In genomic region chr16:1979271-1980025, GRCh38 we compare ENCODE assay signal across 7 cellular contexts. TPM values are rescaled to one million over a fixed set of nuclear protein-coding genes. Genes with fewer than 3 reads are reported as not detected.
DNase-seq lines count a peak whose midpoint lies in the region; ATAC-seq lines count a peak whose summit lies in the region.
"Had no signal": no experiment of that assay in that cellular context is flagged by ENCODE, and none has a peak within 500 bp of the region (broad histone marks: within the 10 kb centered on the region; RNA-seq: fewer than 3 reads in every experiment).

No MANE protein-coding gene starts in this region.

- ATAC-seq in esophagus mucosa, result peak; percentile 77
- ATAC-seq in stimulated activated naive CD8-positive, alpha-beta T cell treated with anti-CD3 and anti-CD28 coated beads, Interleukin-15, Interleukin-2, amounts not matched to agents 100 U/mL and 50 U/mL, for 24 hours, result no peak
- no peak for ATAC-seq in GM18858 (IDR thresholded peaks at IDR 0.05; ENCODE audit: unreplicated experiment)
- ATAC-seq in GM21528 (IDR thresholded peaks at IDR 0.05; ENCODE audit: low FRiP score, unreplicated experiment), result no peak

- H3K4me1 Mint-ChIP-seq in activated CD4-positive, alpha-beta memory T cell treated with anti-CD3 and anti-CD28 coated beads for 36 hours (ENCODE audit: low read depth), result peaks cover 4% of the 10 kb centered on the region
- H3K4me1 Mint-ChIP-seq in activated CD4-positive, alpha-beta memory T cell treated with anti-CD3 and anti-CD28 coated beads, Interleukin-2, amount 10 ng/mL, durations not matched to agents 7 days and 5 days, result peaks cover 12% of the 10 kb centered on the region

- H3K9me3 Mint-ChIP-seq in activated CD4-positive, alpha-beta memory T cell treated with anti-CD3 and anti-CD28 coated beads for 36 hours, result no peaks in the 10 kb centered on the region
- no peaks in the 10 kb centered on the region for H3K9me3 Mint-ChIP-seq in activated CD4-positive, alpha-beta memory T cell treated with anti-CD3 and anti-CD28 coated beads, Interleukin-2, amount 10 ng/mL, durations not matched to agents 7 days and 5 days

- CTCF ChIA-PET in activated CD4-positive, alpha-beta memory T cell treated with anti-CD3 and anti-CD28 coated beads for 36 hours (lab: Charles Lee), result interaction anchor here (1.3 kb wide), 1 partner anchor 161 kb away, joined by 3 read pairs; no protein-coding TSS in a partner anchor
- CTCF ChIA-PET in activated CD4-positive, alpha-beta memory T cell treated with anti-CD3 and anti-CD28 coated beads, Interleukin-2, amount 10 ng/mL, durations not matched to agents 7 days and 5 days (lab: Charles Lee), result no interaction called here

- POLR2A ChIA-PET in activated CD4-positive, alpha-beta memory T cell treated with anti-CD3 and anti-CD28 coated beads for 36 hours (lab: Charles Lee), result interaction anchor here (1.2 kb wide), 1 partner anchor 15 kb away, joined by 4 read pairs; the partner anchor contains the start of gene RPS2
- POLR2A ChIA-PET in activated CD4-positive, alpha-beta memory T cell treated with anti-CD3 and anti-CD28 coated beads, Interleukin-2, amount 10 ng/mL, durations not matched to agents 7 days and 5 days (lab: Charles Lee), result interaction anchor here (1.9 to 12.7 kb wide), 3 partner anchors 8 to 16 kb away, joined by 4 to 149 read pairs (median 5); partner anchors contain the start of genes NDUFB10, RNF151, RPS2 and TBL3

- H3K27me3 Mint-ChIP-seq in activated CD4-positive, alpha-beta memory T cell treated with anti-CD3 and anti-CD28 coated beads for 36 hours, result peaks cover 26% of the 10 kb centered on the region
- peaks cover 27% of the 10 kb centered on the region for H3K27me3 Mint-ChIP-seq in activated CD4-positive, alpha-beta memory T cell treated with anti-CD3 and anti-CD28 coated beads, Interleukin-2, amount 10 ng/mL, durations not matched to agents 7 days and 5 days

- H3K27ac Mint-ChIP-seq in activated CD4-positive, alpha-beta memory T cell treated with anti-CD3 and anti-CD28 coated beads for 36 hours, result no peak overlapping the region
- no peak overlapping the region for H3K27ac Mint-ChIP-seq in activated CD4-positive, alpha-beta memory T cell treated with anti-CD3 and anti-CD28 coated beads, Interleukin-2, amount 10 ng/mL, durations not matched to agents 7 days and 5 days

- no peak overlapping the region for H3K4me3 Mint-ChIP-seq in activated CD4-positive, alpha-beta memory T cell treated with anti-CD3 and anti-CD28 coated beads for 36 hours
- no peak overlapping the region for H3K4me3 Mint-ChIP-seq in activated CD4-positive, alpha-beta memory T cell treated with anti-CD3 and anti-CD28 coated beads, Interleukin-2, amount 10 ng/mL, durations not matched to agents 7 days and 5 days

- peaks cover 29% of the 10 kb centered on the region for H3K36me3 Mint-ChIP-seq in activated CD4-positive, alpha-beta memory T cell treated with anti-CD3 and anti-CD28 coated beads for 36 hours
- peaks cover 18% of the 10 kb centered on the region for H3K36me3 Mint-ChIP-seq in activated CD4-positive, alpha-beta memory T cell treated with anti-CD3 and anti-CD28 coated beads, Interleukin-2, amount 10 ng/mL, durations not matched to agents 7 days and 5 days (ENCODE audit: low read depth)

- peak; percentile 51 for DNase-seq in activated CD4-positive, alpha-beta memory T cell treated with anti-CD3 and anti-CD28 coated beads for 36 hours
- DNase-seq in activated CD4-positive, alpha-beta memory T cell treated with anti-CD3 and anti-CD28 coated beads, Interleukin-2, amount 10 ng/mL, durations not matched to agents 7 days and 5 days, result no peak
- peak; percentile 45 for DNase-seq in stimulated activated naive CD8-positive, alpha-beta T cell treated with anti-CD3 and anti-CD28 coated beads, Interleukin-15, Interleukin-2, amounts not matched to agents 100 U/mL and 50 U/mL, for 24 hours

- intact Hi-C loops in activated CD4-positive, alpha-beta memory T cell treated with anti-CD3 and anti-CD28 coated beads for 36 hours (cut with micrococcal nuclease), result no loop called here

RNA-seq across cellular contexts. Expression of gene NOXO1, which starts 1.8 kb away (rescaled TPM):
- total RNA-seq in activated CD4-positive, alpha-beta memory T cell treated with anti-CD3 and anti-CD28 coated beads for 36 hours, result not detected
- under 1 TPM in 1 of 2 experiments, not detected in 1; 0.23 TPM for total RNA-seq in activated CD4-positive, alpha-beta memory T cell treated with anti-CD3 and anti-CD28 coated beads, Interleukin-2, amount 10 ng/mL, durations not matched to agents 7 days and 5 days
- total RNA-seq in esophagus mucosa, result 4.6 TPM

RNA-seq across cellular contexts. Expression of gene GFER, which starts 4.5 kb away (rescaled TPM):
- total RNA-seq in activated CD4-positive, alpha-beta memory T cell treated with anti-CD3 and anti-CD28 coated beads for 36 hours, result 10 to 100 TPM; 34.4 to 37.5 TPM
- 10 to 100 TPM; 29.1 to 32.0 TPM for total RNA-seq in activated CD4-positive, alpha-beta memory T cell treated with anti-CD3 and anti-CD28 coated beads, Interleukin-2, amount 10 ng/mL, durations not matched to agents 7 days and 5 days
- 17.0 TPM for total RNA-seq in esophagus mucosa

RNA-seq across cellular contexts. Expression of gene TBL3, which starts 7.6 kb away (rescaled TPM):
- 10 to 100 TPM; 45.7 to 47.3 TPM for total RNA-seq in activated CD4-positive, alpha-beta memory T cell treated with anti-CD3 and anti-CD28 coated beads for 36 hours
- total RNA-seq in activated CD4-positive, alpha-beta memory T cell treated with anti-CD3 and anti-CD28 coated beads, Interleukin-2, amount 10 ng/mL, durations not matched to agents 7 days and 5 days, result 10 to 100 TPM; 27.7 to 28.7 TPM
- 31.5 TPM for total RNA-seq in esophagus mucosa

RNA-seq across cellular contexts. Expression of gene SYNGR3, which starts 10.3 kb away (rescaled TPM):
- 10 to 100 TPM; 11.9 to 12.4 TPM for total RNA-seq in activated CD4-positive, alpha-beta memory T cell treated with anti-CD3 and anti-CD28 coated beads for 36 hours
- total RNA-seq in activated CD4-positive, alpha-beta memory T cell treated with anti-CD3 and anti-CD28 coated beads, Interleukin-2, amount 10 ng/mL, durations not matched to agents 7 days and 5 days, result 10 to 100 TPM; 12.3 to 12.6 TPM
- total RNA-seq in esophagus mucosa, result 0.16 TPM

RNA-seq across cellular contexts. Expression of gene RNF151, which starts 12.8 kb away (rescaled TPM):
- total RNA-seq in activated CD4-positive, alpha-beta memory T cell treated with anti-CD3 and anti-CD28 coated beads for 36 hours, result not detected
- total RNA-seq in activated CD4-positive, alpha-beta memory T cell treated with anti-CD3 and anti-CD28 coated beads, Interleukin-2, amount 10 ng/mL, durations not matched to agents 7 days and 5 days, result not detected
- total RNA-seq in esophagus mucosa, result not detected
- total RNA-seq: lower leg skin had no signal
